Comparison of ENCODE assay signal across 10 cellular contexts in genomic region chr2:75055820-75056675, GRCh38.
DNase-seq lines count a peak whose midpoint lies in the region; ATAC-seq and TF ChIP-seq lines count a peak whose summit lies in the region.
"Had no signal": no experiment of that assay in that cellular context is flagged by ENCODE, and none has a peak within 500 bp of the region (broad histone marks: within the 10 kb centered on the region; RNA-seq: fewer than 3 reads in every experiment).

No MANE protein-coding gene starts in this region.

- H3K27me3 Mint-ChIP-seq in HFFc6 (ENCODE audit: insufficient read depth): no peaks in the 10 kb centered on the region; the same call in 1 of the 2 replicates

- H3K4me1 Mint-ChIP-seq in HFFc6 (ENCODE audit: low read depth): peaks cover 35% of the 10 kb centered on the region

- no peaks in the 10 kb centered on the region for H3K9me3 Mint-ChIP-seq in HFFc6

- no peaks in the 10 kb centered on the region for H3K36me3 Mint-ChIP-seq in HFFc6 (ENCODE audit: low read depth)

- TF ChIP-seq EP300 in ovary (IDR thresholded peaks at IDR 0.05): no peak

- DNase-seq in HFFc6 (peak; percentile 9), NCI-H526 (lab: John Stamatoyannopoulos, UW) (peak; percentile 78 to 79), psoas muscle (no peak), head of caudate nucleus (no peak), ovary (no peak), COR-L47 (lab: John Stamatoyannopoulos, UW) (no peak)
- DNase-seq: NCI-H1105, small intestine had no signal

- no peaks in the 10 kb centered on the region for H3K9me3 ChIP-seq in psoas muscle
- H3K9me3 ChIP-seq in ovary: no peaks in the 10 kb centered on the region
- H3K9me3 ChIP-seq: thoracic aorta had no signal

- H3K27ac ChIP-seq in psoas muscle: peak overlapping the region; percentile 9
- no peak overlapping the region for H3K27ac ChIP-seq in ovary
- H3K27ac ChIP-seq: thoracic aorta had no signal

- 50 to 53% (median 52%) methylated on average over 10 of the region's 10 CpGs for WGBS in psoas muscle, 3 donors
- WGBS in ovary, 3 donors: 66 to 71% (median 68%) methylated on average over 10 of the region's 10 CpGs

- intact Hi-C loops in psoas muscle (cut with DNase I): no loop called here
- intact Hi-C loops in head of caudate nucleus (cut with DNase I): no loop called here
- intact Hi-C loops in ovary (cut with DNase I): no loop called here

- H3K4me3 ChIP-seq in psoas muscle: no peak overlapping the region
- no peak overlapping the region for H3K4me3 ChIP-seq in ovary
- H3K4me3 ChIP-seq: thoracic aorta had no signal

- H3K4me1 ChIP-seq in psoas muscle (no peaks in the 10 kb centered on the region), ovary (ENCODE audit: insufficient read depth) (no peaks in the 10 kb centered on the region)

- no peak for TF ChIP-seq POLR2A in ovary (IDR thresholded peaks at IDR 0.05)

- H3K4me3 Mint-ChIP-seq in HFFc6: no peak overlapping the region

- TF ChIP-seq CTCF in HFFc6 (IDR thresholded peaks at IDR 0.05) (no peak), psoas muscle (IDR thresholded peaks at IDR 0.05) (no peak), ovary (IDR thresholded peaks at IDR 0.05) (no peak)

- H3K27me3 ChIP-seq in psoas muscle (ENCODE audit: insufficient read depth in 3 of 3, low read length in 2 of 3) (peaks cover 0 to 2% (median 0%) of the 10 kb centered on the region in 3 donors), ovary (no peaks in the 10 kb centered on the region)

- no peaks in the 10 kb centered on the region for H3K36me3 ChIP-seq in psoas muscle (ENCODE audit: insufficient read depth in 1 of 2, low read depth in 1 of 2)
- H3K36me3 ChIP-seq in ovary: no peaks in the 10 kb centered on the region
- H3K36me3 ChIP-seq: thoracic aorta had no signal

- H3K27ac Mint-ChIP-seq in HFFc6: peak overlapping the region; percentile 32; the same call in 1 of the 2 replicates

- peak; percentile 85 for ATAC-seq in GM18907 (IDR thresholded peaks at IDR 0.05; ENCODE audit: unreplicated experiment)
- ATAC-seq in psoas muscle: no peak

Comparison
In these comparisons a context has a peak if more than half of its experiments do, and no peak if none do; other contexts are left out.
1. DNase-seq: peak in HFFc6 (single experiment) and NCI-H526 (2 of 2); none in psoas muscle (0 of 2), head of caudate nucleus (0 of 42), ovary (0 of 5) and COR-L47 (single experiment).